In the genomic region with DNA sequence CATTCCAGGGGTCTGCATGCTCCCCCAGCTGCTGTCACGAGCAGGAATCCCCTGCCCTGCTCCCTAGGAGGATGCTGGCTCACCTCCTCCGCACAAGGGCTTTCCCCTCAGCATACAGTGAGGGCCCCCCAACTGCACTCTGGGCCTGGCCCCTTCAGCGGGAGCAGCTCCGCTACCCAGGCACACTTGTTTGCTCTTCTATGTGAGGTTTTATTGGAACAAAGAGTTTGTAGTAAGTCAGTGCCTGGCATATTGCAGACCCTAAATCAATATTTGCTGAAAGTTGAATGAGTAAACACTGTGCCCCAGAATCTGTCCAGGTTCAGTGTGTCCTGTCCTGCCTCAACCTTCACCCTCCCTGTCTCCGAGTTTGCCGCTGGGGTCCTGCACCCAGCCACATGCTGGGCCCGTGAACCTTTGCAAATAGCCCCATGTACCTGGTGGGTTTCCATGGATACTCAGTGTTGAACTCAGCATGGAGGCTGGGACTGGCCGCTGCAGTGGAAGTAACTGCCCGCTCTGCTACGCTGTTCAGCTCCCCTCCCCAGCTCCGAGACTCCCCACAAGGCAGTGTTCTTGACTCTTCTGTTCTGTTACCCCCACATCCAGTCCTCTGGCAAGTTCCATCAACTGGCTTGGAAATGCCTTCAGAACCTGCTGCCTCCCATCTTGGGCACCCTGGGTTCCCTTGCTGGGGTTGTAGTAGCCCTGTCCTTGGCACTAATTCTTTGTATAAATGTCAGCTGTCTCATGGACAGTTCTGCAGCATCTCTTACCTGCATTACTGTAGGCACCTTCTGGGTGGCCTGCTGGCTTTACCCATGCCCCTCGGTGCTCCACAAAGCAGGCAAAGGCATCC, we compare ENCODE assay signal across 1 cellular context.
TF ChIP-seq lines count a peak whose summit lies in the region.

No MANE protein-coding gene starts in this region.

TF ChIP-seq in HepG2, 621 proteins besides CTCF, POLR2A, EP300 and RAD21 (continued from another document and continues in another):
- TF ChIP-seq, protein P1, sequence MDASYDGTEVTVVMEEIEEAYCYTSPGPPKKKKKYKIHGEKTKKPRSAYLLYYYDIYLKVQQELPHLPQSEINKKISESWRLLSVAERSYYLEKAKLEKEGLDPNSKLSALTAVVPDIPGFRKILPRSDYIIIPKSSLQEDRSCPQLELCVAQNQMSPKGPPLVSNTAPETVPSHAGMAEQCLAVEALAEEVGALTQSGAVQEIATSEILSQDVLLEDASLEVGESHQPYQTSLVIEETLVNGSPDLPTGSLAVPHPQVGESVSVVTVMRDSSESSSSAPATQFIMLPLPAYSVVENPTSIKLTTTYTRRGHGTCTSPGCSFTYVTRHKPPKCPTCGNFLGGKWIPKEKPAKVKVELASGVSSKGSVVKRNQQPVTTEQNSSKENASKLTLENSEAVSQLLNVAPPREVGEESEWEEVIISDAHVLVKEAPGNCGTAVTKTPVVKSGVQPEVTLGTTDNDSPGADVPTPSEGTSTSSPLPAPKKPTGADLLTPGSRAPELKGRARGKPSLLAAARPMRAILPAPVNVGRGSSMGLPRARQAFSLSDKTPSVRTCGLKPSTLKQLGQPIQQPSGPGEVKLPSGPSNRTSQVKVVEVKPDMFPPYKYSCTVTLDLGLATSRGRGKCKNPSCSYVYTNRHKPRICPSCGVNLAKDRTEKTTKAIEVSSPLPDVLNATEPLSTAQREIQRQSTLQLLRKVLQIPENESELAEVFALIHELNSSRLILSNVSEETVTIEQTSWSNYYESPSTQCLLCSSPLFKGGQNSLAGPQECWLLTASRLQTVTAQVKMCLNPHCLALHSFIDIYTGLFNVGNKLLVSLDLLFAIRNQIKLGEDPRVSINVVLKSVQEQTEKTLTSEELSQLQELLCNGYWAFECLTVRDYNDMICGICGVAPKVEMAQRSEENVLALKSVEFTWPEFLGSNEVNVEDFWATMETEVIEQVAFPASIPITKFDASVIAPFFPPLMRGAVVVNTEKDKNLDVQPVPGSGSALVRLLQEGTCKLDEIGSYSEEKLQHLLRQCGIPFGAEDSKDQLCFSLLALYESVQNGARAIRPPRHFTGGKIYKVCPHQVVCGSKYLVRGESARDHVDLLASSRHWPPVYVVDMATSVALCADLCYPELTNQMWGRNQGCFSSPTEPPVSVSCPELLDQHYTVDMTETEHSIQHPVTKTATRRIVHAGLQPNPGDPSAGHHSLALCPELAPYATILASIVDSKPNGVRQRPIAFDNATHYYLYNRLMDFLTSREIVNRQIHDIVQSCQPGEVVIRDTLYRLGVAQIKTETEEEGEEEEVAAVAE (CRISPR knock-in tag; IDR thresholded peaks at IDR 0.05; ENCODE audit: borderline replicate concordance) = peak; percentile 83
- no peak for TF ChIP-seq ARNT (IDR thresholded peaks at IDR 0.05)
- no peak for TF ChIP-seq MED13 (CRISPR knock-in tag; IDR thresholded peaks at IDR 0.05)
- TF ChIP-seq RFX1 (IDR thresholded peaks at IDR 0.05) = peak; percentile 75
- TF ChIP-seq, protein P2, sequence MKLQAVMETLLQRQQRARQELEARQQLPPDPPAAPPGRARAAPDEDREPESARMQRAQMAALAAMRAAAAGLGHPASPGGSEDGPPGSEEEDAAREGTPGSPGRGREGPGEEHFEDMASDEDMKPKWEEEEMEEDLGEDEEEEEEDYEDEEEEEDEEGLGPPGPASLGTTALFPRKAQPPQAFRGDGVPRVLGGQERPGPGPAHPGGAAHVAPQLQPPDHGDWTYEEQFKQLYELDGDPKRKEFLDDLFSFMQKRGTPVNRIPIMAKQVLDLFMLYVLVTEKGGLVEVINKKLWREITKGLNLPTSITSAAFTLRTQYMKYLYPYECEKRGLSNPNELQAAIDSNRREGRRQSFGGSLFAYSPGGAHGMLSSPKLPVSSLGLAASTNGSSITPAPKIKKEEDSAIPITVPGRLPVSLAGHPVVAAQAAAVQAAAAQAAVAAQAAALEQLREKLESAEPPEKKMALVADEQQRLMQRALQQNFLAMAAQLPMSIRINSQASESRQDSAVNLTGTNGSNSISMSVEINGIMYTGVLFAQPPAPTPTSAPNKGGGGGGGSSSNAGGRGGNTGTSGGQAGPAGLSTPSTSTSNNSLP (IDR thresholded peaks at IDR 0.05; ENCODE audit: low read depth, low read length) = peak; percentile 60
- TF ChIP-seq MEIS1 (CRISPR knock-in tag; IDR thresholded peaks at IDR 0.05; ENCODE audit: borderline replicate concordance) = no peak
- TF ChIP-seq FOXM1 (CRISPR knock-in tag; IDR thresholded peaks at IDR 0.05) = no peak
- TF ChIP-seq TRIM24 (CRISPR knock-in tag; IDR thresholded peaks at IDR 0.05) = no peak
- TF ChIP-seq, protein P3, sequence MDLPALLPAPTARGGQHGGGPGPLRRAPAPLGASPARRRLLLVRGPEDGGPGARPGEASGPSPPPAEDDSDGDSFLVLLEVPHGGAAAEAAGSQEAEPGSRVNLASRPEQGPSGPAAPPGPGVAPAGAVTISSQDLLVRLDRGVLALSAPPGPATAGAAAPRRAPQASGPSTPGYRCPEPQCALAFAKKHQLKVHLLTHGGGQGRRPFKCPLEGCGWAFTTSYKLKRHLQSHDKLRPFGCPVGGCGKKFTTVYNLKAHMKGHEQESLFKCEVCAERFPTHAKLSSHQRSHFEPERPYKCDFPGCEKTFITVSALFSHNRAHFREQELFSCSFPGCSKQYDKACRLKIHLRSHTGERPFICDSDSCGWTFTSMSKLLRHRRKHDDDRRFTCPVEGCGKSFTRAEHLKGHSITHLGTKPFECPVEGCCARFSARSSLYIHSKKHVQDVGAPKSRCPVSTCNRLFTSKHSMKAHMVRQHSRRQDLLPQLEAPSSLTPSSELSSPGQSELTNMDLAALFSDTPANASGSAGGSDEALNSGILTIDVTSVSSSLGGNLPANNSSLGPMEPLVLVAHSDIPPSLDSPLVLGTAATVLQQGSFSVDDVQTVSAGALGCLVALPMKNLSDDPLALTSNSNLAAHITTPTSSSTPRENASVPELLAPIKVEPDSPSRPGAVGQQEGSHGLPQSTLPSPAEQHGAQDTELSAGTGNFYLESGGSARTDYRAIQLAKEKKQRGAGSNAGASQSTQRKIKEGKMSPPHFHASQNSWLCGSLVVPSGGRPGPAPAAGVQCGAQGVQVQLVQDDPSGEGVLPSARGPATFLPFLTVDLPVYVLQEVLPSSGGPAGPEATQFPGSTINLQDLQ (CRISPR knock-in tag; IDR thresholded peaks at IDR 0.05) = no peak
- no peak for TF ChIP-seq SSRP1 (CRISPR knock-in tag; IDR thresholded peaks at IDR 0.05)
- no peak for TF ChIP-seq DR1 (CRISPR knock-in tag; IDR thresholded peaks at IDR 0.05)
- TF ChIP-seq, protein P4, sequence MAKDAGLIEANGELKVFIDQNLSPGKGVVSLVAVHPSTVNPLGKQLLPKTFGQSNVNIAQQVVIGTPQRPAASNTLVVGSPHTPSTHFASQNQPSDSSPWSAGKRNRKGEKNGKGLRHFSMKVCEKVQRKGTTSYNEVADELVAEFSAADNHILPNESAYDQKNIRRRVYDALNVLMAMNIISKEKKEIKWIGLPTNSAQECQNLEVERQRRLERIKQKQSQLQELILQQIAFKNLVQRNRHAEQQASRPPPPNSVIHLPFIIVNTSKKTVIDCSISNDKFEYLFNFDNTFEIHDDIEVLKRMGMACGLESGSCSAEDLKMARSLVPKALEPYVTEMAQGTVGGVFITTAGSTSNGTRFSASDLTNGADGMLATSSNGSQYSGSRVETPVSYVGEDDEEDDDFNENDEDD (CRISPR knock-in tag; IDR thresholded peaks at IDR 0.05; ENCODE audit: borderline replicate concordance) = peak; percentile 27; the same call in 1 of the 2 replicates
- TF ChIP-seq, protein P5, sequence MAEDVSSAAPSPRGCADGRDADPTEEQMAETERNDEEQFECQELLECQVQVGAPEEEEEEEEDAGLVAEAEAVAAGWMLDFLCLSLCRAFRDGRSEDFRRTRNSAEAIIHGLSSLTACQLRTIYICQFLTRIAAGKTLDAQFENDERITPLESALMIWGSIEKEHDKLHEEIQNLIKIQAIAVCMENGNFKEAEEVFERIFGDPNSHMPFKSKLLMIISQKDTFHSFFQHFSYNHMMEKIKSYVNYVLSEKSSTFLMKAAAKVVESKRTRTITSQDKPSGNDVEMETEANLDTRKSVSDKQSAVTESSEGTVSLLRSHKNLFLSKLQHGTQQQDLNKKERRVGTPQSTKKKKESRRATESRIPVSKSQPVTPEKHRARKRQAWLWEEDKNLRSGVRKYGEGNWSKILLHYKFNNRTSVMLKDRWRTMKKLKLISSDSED (CRISPR knock-in tag; IDR thresholded peaks at IDR 0.05) = no peak
- peak; percentile 31 for TF ChIP-seq ZEB1 (IDR thresholded peaks at IDR 0.05; ENCODE audit: insufficient replicate concordance, low read depth)
- TF ChIP-seq, protein P6, sequence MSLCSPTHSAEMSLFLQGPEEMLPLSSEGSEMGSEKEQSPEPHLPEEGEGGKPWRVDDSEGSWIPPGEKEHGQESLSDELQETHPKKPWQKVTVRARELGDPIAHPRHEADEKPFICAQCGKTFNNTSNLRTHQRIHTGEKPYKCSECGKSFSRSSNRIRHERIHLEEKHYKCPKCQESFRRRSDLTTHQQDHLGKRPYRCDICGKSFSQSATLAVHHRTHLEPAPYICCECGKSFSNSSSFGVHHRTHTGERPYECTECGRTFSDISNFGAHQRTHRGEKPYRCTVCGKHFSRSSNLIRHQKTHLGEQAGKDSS (CRISPR knock-in tag; IDR thresholded peaks at IDR 0.05; ENCODE audit: borderline replicate concordance, low read depth) = peak; percentile 81; the same call in 1 of the 2 replicates
- TF ChIP-seq, protein P7, sequence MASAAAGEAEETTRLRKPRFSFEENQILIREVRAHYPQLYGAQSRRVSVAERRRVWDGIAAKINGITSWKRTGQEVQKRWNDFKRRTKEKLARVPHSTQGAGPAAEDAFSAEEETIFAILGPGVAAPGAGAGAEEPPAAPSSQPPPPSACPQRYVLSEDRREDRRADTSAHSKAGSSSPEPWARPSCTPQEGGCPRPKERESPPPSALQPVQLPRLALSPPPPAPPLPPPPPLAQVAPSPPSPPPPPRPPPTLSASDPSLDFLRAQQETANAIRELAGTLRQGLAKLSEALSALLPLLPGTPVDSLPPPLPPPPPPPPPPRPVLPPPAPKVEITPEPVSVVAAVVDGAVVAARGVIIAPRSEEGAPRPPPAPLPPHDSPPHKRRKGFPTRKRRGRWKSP (CRISPR knock-in tag; IDR thresholded peaks at IDR 0.05) = peak; percentile 94
- TF ChIP-seq ZNF713 (CRISPR knock-in tag; IDR thresholded peaks at IDR 0.05) = no peak
- no peak for TF ChIP-seq CENPX (CRISPR knock-in tag; IDR thresholded peaks at IDR 0.05)
- TF ChIP-seq ZFX (CRISPR knock-in tag; IDR thresholded peaks at IDR 0.05; ENCODE audit: low read depth) = peak; percentile 33; the same call in 1 of the 2 replicates
- no peak for TF ChIP-seq SP1 (IDR thresholded peaks at IDR 0.05)
- no peak for TF ChIP-seq SP1 (CRISPR knock-in tag; IDR thresholded peaks at IDR 0.05)
- no peak for TF ChIP-seq KLF13 (CRISPR knock-in tag; IDR thresholded peaks at IDR 0.05)
- TF ChIP-seq NFIC (IDR thresholded peaks at IDR 0.05; ENCODE audit: low read length) = 0 out of 2 replicates have a peak, but pooled peaks have one; percentile 52
- TF ChIP-seq PITX1 (CRISPR knock-in tag; IDR thresholded peaks at IDR 0.05) = peak; percentile 70; the same call in 1 of the 2 replicates
- 0 out of 2 replicates have a peak, but pooled peaks have one; percentile 27 for TF ChIP-seq ZSCAN21 (CRISPR knock-in tag; IDR thresholded peaks at IDR 0.05; ENCODE audit: borderline replicate concordance)
- no peak for TF ChIP-seq NR1H2 (CRISPR knock-in tag; IDR thresholded peaks at IDR 0.05; ENCODE audit: borderline replicate concordance, low read depth)
- TF ChIP-seq, protein P8, sequence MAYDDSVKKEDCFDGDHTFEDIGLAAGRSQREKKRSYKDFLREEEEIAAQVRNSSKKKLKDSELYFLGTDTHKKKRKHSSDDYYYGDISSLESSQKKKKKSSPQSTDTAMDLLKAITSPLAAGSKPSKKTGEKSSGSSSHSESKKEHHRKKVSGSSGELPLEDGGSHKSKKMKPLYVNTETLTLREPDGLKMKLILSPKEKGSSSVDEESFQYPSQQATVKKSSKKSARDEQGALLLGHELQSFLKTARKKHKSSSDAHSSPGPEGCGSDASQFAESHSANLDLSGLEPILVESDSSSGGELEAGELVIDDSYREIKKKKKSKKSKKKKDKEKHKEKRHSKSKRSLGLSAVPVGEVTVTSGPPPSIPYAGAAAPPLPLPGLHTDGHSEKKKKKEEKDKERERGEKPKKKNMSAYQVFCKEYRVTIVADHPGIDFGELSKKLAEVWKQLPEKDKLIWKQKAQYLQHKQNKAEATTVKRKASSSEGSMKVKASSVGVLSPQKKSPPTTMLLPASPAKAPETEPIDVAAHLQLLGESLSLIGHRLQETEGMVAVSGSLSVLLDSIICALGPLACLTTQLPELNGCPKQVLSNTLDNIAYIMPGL (CRISPR knock-in tag; IDR thresholded peaks at IDR 0.05; ENCODE audit: borderline replicate concordance in 1 of 2, low read depth in 1 of 2) = peak in 1 of 2 experiments; percentile 51; a peak in 1 of 4 replicates
- peak; percentile 40; the same call in 1 of the 2 replicates for TF ChIP-seq JUN (CRISPR knock-in tag; IDR thresholded peaks at IDR 0.05)
- peak; percentile 99 for TF ChIP-seq GATAD2A (CRISPR knock-in tag; IDR thresholded peaks at IDR 0.05)
- TF ChIP-seq, protein P9, sequence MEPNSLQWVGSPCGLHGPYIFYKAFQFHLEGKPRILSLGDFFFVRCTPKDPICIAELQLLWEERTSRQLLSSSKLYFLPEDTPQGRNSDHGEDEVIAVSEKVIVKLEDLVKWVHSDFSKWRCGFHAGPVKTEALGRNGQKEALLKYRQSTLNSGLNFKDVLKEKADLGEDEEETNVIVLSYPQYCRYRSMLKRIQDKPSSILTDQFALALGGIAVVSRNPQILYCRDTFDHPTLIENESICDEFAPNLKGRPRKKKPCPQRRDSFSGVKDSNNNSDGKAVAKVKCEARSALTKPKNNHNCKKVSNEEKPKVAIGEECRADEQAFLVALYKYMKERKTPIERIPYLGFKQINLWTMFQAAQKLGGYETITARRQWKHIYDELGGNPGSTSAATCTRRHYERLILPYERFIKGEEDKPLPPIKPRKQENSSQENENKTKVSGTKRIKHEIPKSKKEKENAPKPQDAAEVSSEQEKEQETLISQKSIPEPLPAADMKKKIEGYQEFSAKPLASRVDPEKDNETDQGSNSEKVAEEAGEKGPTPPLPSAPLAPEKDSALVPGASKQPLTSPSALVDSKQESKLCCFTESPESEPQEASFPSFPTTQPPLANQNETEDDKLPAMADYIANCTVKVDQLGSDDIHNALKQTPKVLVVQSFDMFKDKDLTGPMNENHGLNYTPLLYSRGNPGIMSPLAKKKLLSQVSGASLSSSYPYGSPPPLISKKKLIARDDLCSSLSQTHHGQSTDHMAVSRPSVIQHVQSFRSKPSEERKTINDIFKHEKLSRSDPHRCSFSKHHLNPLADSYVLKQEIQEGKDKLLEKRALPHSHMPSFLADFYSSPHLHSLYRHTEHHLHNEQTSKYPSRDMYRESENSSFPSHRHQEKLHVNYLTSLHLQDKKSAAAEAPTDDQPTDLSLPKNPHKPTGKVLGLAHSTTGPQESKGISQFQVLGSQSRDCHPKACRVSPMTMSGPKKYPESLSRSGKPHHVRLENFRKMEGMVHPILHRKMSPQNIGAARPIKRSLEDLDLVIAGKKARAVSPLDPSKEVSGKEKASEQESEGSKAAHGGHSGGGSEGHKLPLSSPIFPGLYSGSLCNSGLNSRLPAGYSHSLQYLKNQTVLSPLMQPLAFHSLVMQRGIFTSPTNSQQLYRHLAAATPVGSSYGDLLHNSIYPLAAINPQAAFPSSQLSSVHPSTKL (CRISPR knock-in tag; IDR thresholded peaks at IDR 0.05) = peak; percentile 98
- TF ChIP-seq MIXL1 (CRISPR knock-in tag; IDR thresholded peaks at IDR 0.05) = peak; percentile 90
- no peak for TF ChIP-seq MTF1 (CRISPR knock-in tag; IDR thresholded peaks at IDR 0.05)
- TF ChIP-seq FOXA1 (IDR thresholded peaks at IDR 0.05) = peak; percentile 97
- TF ChIP-seq FOXA1 (CRISPR knock-in tag; IDR thresholded peaks at IDR 0.05) = peak; percentile 95
- TF ChIP-seq RFXAP (CRISPR knock-in tag; IDR thresholded peaks at IDR 0.05; ENCODE audit: borderline replicate concordance) = peak; percentile 75
- TF ChIP-seq SIN3B (IDR thresholded peaks at IDR 0.05; ENCODE audit: low read length) = no peak
- no peak for TF ChIP-seq CCAR2 (optimal IDR thresholded peaks at IDR 0.05; ENCODE audit: low read depth, low read length)
- peak; percentile 22 for TF ChIP-seq JARID2 (CRISPR knock-in tag; IDR thresholded peaks at IDR 0.05; ENCODE audit: insufficient replicate concordance)
- no peak for TF ChIP-seq MAF1 (CRISPR knock-in tag; IDR thresholded peaks at IDR 0.05; ENCODE audit: borderline replicate concordance)
- no peak for TF ChIP-seq ISX (CRISPR knock-in tag; conservative IDR thresholded peaks at IDR 0.05)
